6 cellular contexts compared by ENCODE assay signal in the genomic region with DNA sequence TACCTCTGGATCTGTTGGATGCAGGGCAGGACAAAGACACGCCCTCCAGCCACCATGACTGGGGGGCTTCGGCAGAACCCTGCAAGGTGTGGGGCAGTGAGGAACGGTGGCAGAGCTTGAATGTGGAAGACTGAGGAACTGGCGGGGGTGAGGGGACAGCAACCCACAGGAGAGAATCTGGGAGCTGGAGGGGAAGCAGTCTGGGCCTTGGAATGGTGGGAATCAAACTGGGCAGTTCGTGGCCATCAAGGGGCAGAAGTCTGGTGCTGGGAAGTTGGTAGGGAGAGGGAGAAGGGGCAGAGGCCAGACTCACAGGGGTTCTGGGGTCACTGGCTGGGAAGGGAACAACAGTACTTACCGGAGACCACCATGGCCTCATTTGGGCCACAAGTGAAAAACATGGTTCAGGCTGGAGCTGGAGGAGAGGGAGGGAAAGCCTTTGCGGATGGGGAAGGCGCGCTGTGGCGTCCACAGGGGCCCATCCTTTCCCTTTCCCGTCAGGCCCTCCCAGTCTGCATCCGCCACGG. TPM values are rescaled to one million over a fixed set of nuclear protein-coding genes. Genes with fewer than 3 reads are reported as not detected.
DNase-seq lines count a peak whose midpoint lies in the region; ATAC-seq and TF ChIP-seq lines count a peak whose summit lies in the region.

No MANE protein-coding gene starts in this region.

- H3K4me2 ChIP-seq in OCI-LY7 (ENCODE audit: low read length), result peak overlapping the region; percentile 97

- peak; percentile 2 to 45 (median 42) for ATAC-seq in heart left ventricle

- H3K4me3 ChIP-seq in OCI-LY7 (ENCODE audit: low read depth, low read length, poor library complexity, severe bottlenecking) (peak overlapping the region; percentile 91), heart left ventricle (peak overlapping the region; percentile 46 to 95 (median 86)), tibial nerve (peak overlapping the region; percentile 49 to 95 (median 82))

- DNase-seq in AG08396 (ENCODE audit: low spot score) (peak; percentile 65), OCI-LY7 (ENCODE audit: low spot score) (no peak), heart left ventricle (peak in 2 of 5 donors; percentile 79 to 80), tibial nerve (ENCODE audit: low spot score in 2 of 2) (no peak), SKM-1 (lab: John Stamatoyannopoulos, UW; ENCODE audit: unreplicated experiment) (no peak), NCI-H2227 treated with DMSO at 0.1 percent for 48 hours (lab: John Stamatoyannopoulos, UW) (no peak)

- H3K27me3 ChIP-seq in heart left ventricle, result no peaks in the 10 kb centered on the region
- no peaks in the 10 kb centered on the region for H3K27me3 ChIP-seq in tibial nerve

- H4K20me1 ChIP-seq in OCI-LY7 (ENCODE audit: insufficient read depth, low read length), result no peaks in the 10 kb centered on the region

- CTCF ChIA-PET in OCI-LY7 (lab: Charles Lee; ENCODE audit: unreplicated experiment), result interaction anchor here (0.8 kb wide), 1 partner anchor 11 kb away, joined by 3 read pairs; no protein-coding TSS in a partner anchor

- H3K36me3 ChIP-seq in OCI-LY7 (ENCODE audit: insufficient read depth, low read length) (peaks cover 38% of the 10 kb centered on the region), heart left ventricle (peaks cover 0 to 47% (median 46%) of the 10 kb centered on the region in 9 donors), tibial nerve (peaks cover 0 to 42% (median 12%) of the 10 kb centered on the region in 3 donors)

- peaks cover 31% of the 10 kb centered on the region for H3K4me1 ChIP-seq in OCI-LY7 (ENCODE audit: insufficient read depth, low read length, poor library complexity, severe bottlenecking)
- peaks cover 3 to 61% (median 40%) of the 10 kb centered on the region in 12 donors for H3K4me1 ChIP-seq in heart left ventricle
- H3K4me1 ChIP-seq in tibial nerve, result peaks cover 0 to 66% (median 24%) of the 10 kb centered on the region in 4 donors

- TF ChIP-seq POLR2A in heart left ventricle (IDR thresholded peaks at IDR 0.05), result no peak
- no peak for TF ChIP-seq POLR2A in tibial nerve (IDR thresholded peaks at IDR 0.05)

- peaks cover 10% of the 10 kb centered on the region for H3K79me2 ChIP-seq in OCI-LY7 (ENCODE audit: insufficient read depth, low read depth, low read length)

- H2AFZ ChIP-seq in OCI-LY7 (ENCODE audit: low read length), result peak overlapping the region; percentile 74; the same call in 1 of the 2 replicates

- no peak for TF ChIP-seq CTCF in OCI-LY7 (conservative IDR thresholded peaks at IDR 0.05; ENCODE audit: low read length)
- TF ChIP-seq CTCF in heart left ventricle (IDR thresholded peaks at IDR 0.05), result no peak
- no peak for TF ChIP-seq CTCF in tibial nerve (IDR thresholded peaks at IDR 0.05)

- POLR2A ChIA-PET in OCI-LY7 (lab: Charles Lee), result interaction anchor here (0.7 to 1.0 kb wide), 3 partner anchors 15 to 68 kb away, joined by 3 to 4 read pairs (median 4); partner anchors contain the start of gene MDC1

- H3K9me2 ChIP-seq in OCI-LY7 (ENCODE audit: insufficient read depth, low read length), result no peaks in the 10 kb centered on the region

- WGBS in heart left ventricle, 4 donors, result 4 to 6% (median 5%) methylated on average over 13 of the region's 13 CpGs
- 7 to 8% methylated on average over 13 of the region's 13 CpGs for WGBS in tibial nerve, 2 donors

- BruUV-seq in OCI-LY7 (replicated peaks; lab: Mats Ljungman, UMichigan), result no TSS peak

- intact Hi-C loops in OCI-LY7 (cut with micrococcal nuclease; ENCODE audit: unreplicated experiment) (loop anchor here (1.0 to 5.0 kb wide), 3 partner anchors 25 to 185 kb away; partner anchors contain the start of genes GNL1, MDC1, MRPS18B and PPP1R10), heart left ventricle (cut with DNase I) (loop anchor here (2.0 to 10.0 kb wide), 15 partner anchors 19 to 343 kb away; partner anchors contain the start of genes MRPS18B (in 1 of the 10), PPP1R10 (in 1 of the 10) and TUBB (in 1 of the 10))

- no peak for TF ChIP-seq EP300 in tibial nerve (IDR thresholded peaks at IDR 0.05)

- peak overlapping the region; percentile 50 for H3K27ac ChIP-seq in OCI-LY7 (ENCODE audit: low read depth, low read length, poor library complexity, severe bottlenecking)
- H3K27ac ChIP-seq in heart left ventricle, result peak overlapping the region; percentile 92 to 99 (median 97)
- H3K27ac ChIP-seq in tibial nerve, result peak overlapping the region; percentile 49 to 98 (median 96)

- H3K9me3 ChIP-seq in OCI-LY7 (ENCODE audit: low read length) (no peaks in the 10 kb centered on the region), heart left ventricle (no peaks in the 10 kb centered on the region), tibial nerve (no peaks in the 10 kb centered on the region)

RNA-seq across cellular contexts. Expression of gene FLOT1, which starts 0.6 kb away (rescaled TPM):
- 66.7 and 70.7 TPM in 2 replicates for total RNA-seq in OCI-LY7 (2014; rRNA removed; shearing (Covaris generic))
- total RNA-seq in OCI-LY7 (2022), result 108 and 117 TPM in 2 replicates
- 100 to 1,000 TPM; 166 to 282 (median 211) TPM for total RNA-seq in heart left ventricle
- polyA plus RNA-seq in heart left ventricle, result 100 to 1,000 TPM; 291 to 310 TPM
- 100 to 1,000 TPM in 1 of 4 donors, 10 to 100 TPM in 3; 83.1 to 157 (median 94.6) TPM for total RNA-seq in tibial nerve

RNA-seq across cellular contexts. Expression of gene IER3, which starts 2.5 kb away (rescaled TPM):
- total RNA-seq in OCI-LY7 (2014; rRNA removed; shearing (Covaris generic)), result 0.51 and 2.8 TPM in 2 replicates
- total RNA-seq in OCI-LY7 (2022), result 1.3 and 1.6 TPM in 2 replicates
- total RNA-seq in heart left ventricle, result 100 to 1,000 TPM in 2 of 9 donors, 10 to 100 TPM in 6, 1 to 10 TPM in 1; 8.7 to 127 (median 69.8) TPM
- 100 to 1,000 TPM in 1 of 2 donors, 10 to 100 TPM in 1; 33.3 to 119 TPM for polyA plus RNA-seq in heart left ventricle
- total RNA-seq in tibial nerve, result 10 to 100 TPM in 1 of 4 donors, 1 to 10 TPM in 3; 4.5 to 15.3 (median 8.0) TPM

RNA-seq across cellular contexts. Expression of gene TUBB, which starts 21.7 kb away (rescaled TPM):
- total RNA-seq in OCI-LY7 (2014; rRNA removed; shearing (Covaris generic)), result 1,287 and 1,346 TPM in 2 replicates
- total RNA-seq in OCI-LY7 (2022) (1,244 and 1,350 TPM in 2 replicates), heart left ventricle (100 to 1,000 TPM; 183 to 474 (median 238) TPM), tibial nerve (100 to 1,000 TPM; 152 to 218 (median 207) TPM)
- polyA plus RNA-seq in heart left ventricle, result 100 to 1,000 TPM; 195 to 497 TPM

RNA-seq across cellular contexts. Expression of gene MDC1, which starts 24.8 kb away (rescaled TPM):
- 35.0 and 41.6 TPM in 2 replicates for total RNA-seq in OCI-LY7 (2014; rRNA removed; shearing (Covaris generic))
- 107 and 133 TPM in 2 replicates for total RNA-seq in OCI-LY7 (2022)
- 10 to 100 TPM; 10.6 to 25.0 (median 17.5) TPM for total RNA-seq in heart left ventricle
- 10 to 100 TPM in 1 of 2 donors, 1 to 10 TPM in 1; 8.6 to 13.9 TPM for polyA plus RNA-seq in heart left ventricle
- 10 to 100 TPM; 21.3 to 36.0 (median 26.2) TPM for total RNA-seq in tibial nerve

RNA-seq across cellular contexts. Expression of gene NRM, which starts 51.1 kb away (rescaled TPM):
- 13.6 and 18.6 TPM in 2 replicates for total RNA-seq in OCI-LY7 (2014; rRNA removed; shearing (Covaris generic))
- 36.7 and 44.0 TPM in 2 replicates for total RNA-seq in OCI-LY7 (2022)
- total RNA-seq in heart left ventricle, result 1 to 10 TPM; 2.2 to 9.6 (median 3.9) TPM
- polyA plus RNA-seq in heart left ventricle, result 1 to 10 TPM; 5.6 to 8.6 TPM
- total RNA-seq in tibial nerve, result 10 to 100 TPM in 1 of 4 donors, 1 to 10 TPM in 3; 6.0 to 13.3 (median 6.9) TPM
